Comparison of ENCODE assay signal across 12 cellular contexts in the genomic region with DNA sequence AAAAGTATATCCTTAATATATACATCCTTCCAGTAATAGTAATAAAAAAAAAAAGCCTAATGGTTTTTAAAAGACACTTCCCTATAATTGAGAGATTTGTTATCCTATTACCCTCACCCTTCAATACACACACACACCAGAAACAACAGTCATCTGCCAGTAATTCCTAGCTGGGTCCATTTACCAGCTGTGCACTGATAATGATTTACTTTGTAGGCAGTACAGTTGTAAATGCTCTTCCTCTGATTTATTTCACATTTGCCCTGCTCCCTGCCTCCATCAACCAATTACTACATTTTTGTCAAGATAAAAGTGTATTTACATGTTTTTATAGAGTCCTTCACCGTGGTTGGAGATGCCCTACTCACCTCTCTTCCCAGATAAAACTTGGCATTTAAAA. TPM values are rescaled to one million over a fixed set of nuclear protein-coding genes. Genes with fewer than 3 reads are reported as not detected.
DNase-seq lines count a peak whose midpoint lies in the region; ATAC-seq and TF ChIP-seq lines count a peak whose summit lies in the region.
"Had no signal": no experiment of that assay in that cellular context is flagged by ENCODE, and none has a peak within 500 bp of the region (broad histone marks: within the 10 kb centered on the region; RNA-seq: fewer than 3 reads in every experiment).

No MANE protein-coding gene starts in this region.

- peak; percentile 4 for DNase-seq in NCI-H2196 (lab: John Stamatoyannopoulos, UW; ENCODE audit: unreplicated experiment)
- no peak for DNase-seq in NCI-H2196 treated with DMSO at 0.1 percent for 48 hours (lab: John Stamatoyannopoulos, UW; ENCODE audit: unreplicated experiment)
- peak; percentile 71 for DNase-seq in kidney tubule cell (ENCODE audit: low spot score)
- DNase-seq in effector memory CD4-positive, alpha-beta T cell: no peak
- no peak for DNase-seq in NCI-H187 (lab: John Stamatoyannopoulos, UW)
- DNase-seq: activated CD4-positive, alpha-beta T cell treated with anti-CD3 and anti-CD28 coated beads for 48 hours; activated naive CD4-positive, alpha-beta T cell treated with anti-CD3 and anti-CD28 coated beads for 36 hours; GOT3; retina had no signal

- no peak overlapping the region for H3K9ac ChIP-seq in skeletal muscle satellite cell (ENCODE audit: low read depth, low read length)

- peaks cover 76% of the 10 kb centered on the region for H3K36me3 ChIP-seq in skeletal muscle satellite cell (ENCODE audit: insufficient read depth, low read length)
- H3K36me3 ChIP-seq in effector memory CD4-positive, alpha-beta T cell (ENCODE audit: control insufficient read depth, insufficient read depth, low read length): peaks cover 25% of the 10 kb centered on the region

- H3K4me3 ChIP-seq in skeletal muscle satellite cell (ENCODE audit: low read length): no peak overlapping the region
- no peak overlapping the region for H3K4me3 ChIP-seq in effector memory CD4-positive, alpha-beta T cell (ENCODE audit: insufficient read depth, low read depth, low read length, poor library complexity, severe bottlenecking)

- H3K4me1 ChIP-seq in skeletal muscle satellite cell (ENCODE audit: control insufficient read depth, insufficient read depth, low read length): peaks cover 57% of the 10 kb centered on the region
- no peaks in the 10 kb centered on the region for H3K4me1 ChIP-seq in effector memory CD4-positive, alpha-beta T cell (ENCODE audit: control insufficient read depth, insufficient read depth, low read length, poor library complexity, severe bottlenecking)

- no peak for ATAC-seq in SK-N-SH treated with all-trans-retinoic acid at 6 μM for 48 hours
- ATAC-seq in HG02678 (IDR thresholded peaks at IDR 0.05; ENCODE audit: unreplicated experiment): no peak

- no peaks in the 10 kb centered on the region for H3K27me3 ChIP-seq in skeletal muscle satellite cell (ENCODE audit: control insufficient read depth, insufficient read depth, low read length)
- no peaks in the 10 kb centered on the region for H3K27me3 ChIP-seq in effector memory CD4-positive, alpha-beta T cell (replicated peaks; ENCODE audit: control insufficient read depth, insufficient read depth, low read length, poor library complexity, severe bottlenecking)

- no peaks in the 10 kb centered on the region for H3K9me3 ChIP-seq in skeletal muscle satellite cell (replicated peaks; ENCODE audit: low read length)
- no peaks in the 10 kb centered on the region for H3K9me3 ChIP-seq in effector memory CD4-positive, alpha-beta T cell (ENCODE audit: control insufficient read depth, low read length)

- H3K27ac ChIP-seq in effector memory CD4-positive, alpha-beta T cell (ENCODE audit: insufficient read depth, low read length, poor library complexity, severe bottlenecking): no peak overlapping the region

- H3K4me2 ChIP-seq in skeletal muscle satellite cell (ENCODE audit: low read length): peak overlapping the region; percentile 9

TF ChIP-seq in SK-N-SH treated with all-trans-retinoic acid at 6 μM for 48 hours, 23 proteins besides CTCF, POLR2A, EP300 and RAD21:
- TF ChIP-seq TCF4 (CRISPR knock-in tag; IDR thresholded peaks at IDR 0.05; ENCODE audit: borderline replicate concordance): peak; percentile 46; the same call in 1 of the 2 replicates
- TF ChIP-seq OSR1 (CRISPR knock-in tag; IDR thresholded peaks at IDR 0.05): no peak
- no peak for TF ChIP-seq ZNF565 (CRISPR knock-in tag; conservative IDR thresholded peaks at IDR 0.05; ENCODE audit: low read depth)
- TF ChIP-seq ESRRG (CRISPR knock-in tag; IDR thresholded peaks at IDR 0.05): no peak
- no peak for TF ChIP-seq CSDC2 (CRISPR knock-in tag; IDR thresholded peaks at IDR 0.05)
- no peak for TF ChIP-seq ZC3H10 (CRISPR knock-in tag; IDR thresholded peaks at IDR 0.05)
- TF ChIP-seq, protein P1, sequence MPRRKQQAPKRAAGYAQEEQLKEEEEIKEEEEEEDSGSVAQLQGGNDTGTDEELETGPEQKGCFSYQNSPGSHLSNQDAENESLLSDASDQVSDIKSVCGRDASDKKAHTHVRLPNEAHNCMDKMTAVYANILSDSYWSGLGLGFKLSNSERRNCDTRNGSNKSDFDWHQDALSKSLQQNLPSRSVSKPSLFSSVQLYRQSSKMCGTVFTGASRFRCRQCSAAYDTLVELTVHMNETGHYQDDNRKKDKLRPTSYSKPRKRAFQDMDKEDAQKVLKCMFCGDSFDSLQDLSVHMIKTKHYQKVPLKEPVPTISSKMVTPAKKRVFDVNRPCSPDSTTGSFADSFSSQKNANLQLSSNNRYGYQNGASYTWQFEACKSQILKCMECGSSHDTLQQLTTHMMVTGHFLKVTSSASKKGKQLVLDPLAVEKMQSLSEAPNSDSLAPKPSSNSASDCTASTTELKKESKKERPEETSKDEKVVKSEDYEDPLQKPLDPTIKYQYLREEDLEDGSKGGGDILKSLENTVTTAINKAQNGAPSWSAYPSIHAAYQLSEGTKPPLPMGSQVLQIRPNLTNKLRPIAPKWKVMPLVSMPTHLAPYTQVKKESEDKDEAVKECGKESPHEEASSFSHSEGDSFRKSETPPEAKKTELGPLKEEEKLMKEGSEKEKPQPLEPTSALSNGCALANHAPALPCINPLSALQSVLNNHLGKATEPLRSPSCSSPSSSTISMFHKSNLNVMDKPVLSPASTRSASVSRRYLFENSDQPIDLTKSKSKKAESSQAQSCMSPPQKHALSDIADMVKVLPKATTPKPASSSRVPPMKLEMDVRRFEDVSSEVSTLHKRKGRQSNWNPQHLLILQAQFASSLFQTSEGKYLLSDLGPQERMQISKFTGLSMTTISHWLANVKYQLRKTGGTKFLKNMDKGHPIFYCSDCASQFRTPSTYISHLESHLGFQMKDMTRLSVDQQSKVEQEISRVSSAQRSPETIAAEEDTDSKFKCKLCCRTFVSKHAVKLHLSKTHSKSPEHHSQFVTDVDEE (CRISPR knock-in tag; IDR thresholded peaks at IDR 0.05): peak; percentile 80
- peak; percentile 65 for TF ChIP-seq ISL1 (CRISPR knock-in tag; IDR thresholded peaks at IDR 0.05)
- TF ChIP-seq ZNF8 (CRISPR knock-in tag; IDR thresholded peaks at IDR 0.05): no peak
- TF ChIP-seq, protein P2, sequence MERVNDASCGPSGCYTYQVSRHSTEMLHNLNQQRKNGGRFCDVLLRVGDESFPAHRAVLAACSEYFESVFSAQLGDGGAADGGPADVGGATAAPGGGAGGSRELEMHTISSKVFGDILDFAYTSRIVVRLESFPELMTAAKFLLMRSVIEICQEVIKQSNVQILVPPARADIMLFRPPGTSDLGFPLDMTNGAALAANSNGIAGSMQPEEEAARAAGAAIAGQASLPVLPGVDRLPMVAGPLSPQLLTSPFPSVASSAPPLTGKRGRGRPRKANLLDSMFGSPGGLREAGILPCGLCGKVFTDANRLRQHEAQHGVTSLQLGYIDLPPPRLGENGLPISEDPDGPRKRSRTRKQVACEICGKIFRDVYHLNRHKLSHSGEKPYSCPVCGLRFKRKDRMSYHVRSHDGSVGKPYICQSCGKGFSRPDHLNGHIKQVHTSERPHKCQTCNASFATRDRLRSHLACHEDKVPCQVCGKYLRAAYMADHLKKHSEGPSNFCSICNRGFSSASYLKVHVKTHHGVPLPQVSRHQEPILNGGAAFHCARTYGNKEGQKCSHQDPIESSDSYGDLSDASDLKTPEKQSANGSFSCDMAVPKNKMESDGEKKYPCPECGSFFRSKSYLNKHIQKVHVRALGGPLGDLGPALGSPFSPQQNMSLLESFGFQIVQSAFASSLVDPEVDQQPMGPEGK (CRISPR knock-in tag; IDR thresholded peaks at IDR 0.05; ENCODE audit: borderline replicate concordance): peak; percentile 6; the same call in 1 of the 2 replicates
- TF ChIP-seq ARNTL (CRISPR knock-in tag; IDR thresholded peaks at IDR 0.05; ENCODE audit: borderline replicate concordance, low read depth): 0 out of 2 replicates have a peak, but pooled peaks have one; percentile 42

RNA-seq across cellular contexts. Expression of a gene that starts 12.4 kb away (rescaled TPM):
- total RNA-seq in skeletal muscle satellite cell (2012; rRNA removed): 169 and 227 TPM in 2 replicates

Comparison
In these comparisons a context has a peak if more than half of its experiments do, and no peak if none do; other contexts are left out.
1. DNase-seq: peak in NCI-H2196 (single experiment) and kidney tubule cell (single experiment); none in NCI-H2196 treated with DMSO at 0.1 percent for 48 hours (single experiment), effector memory CD4-positive, alpha-beta T cell (0 of 3) and NCI-H187 (0 of 2).